13 cellular contexts compared by ENCODE assay signal in genomic region chr3:128801779-128802369, GRCh38.
DNase-seq lines count a peak whose midpoint lies in the region; ATAC-seq, FAIRE-seq and TF ChIP-seq lines count a peak whose summit lies in the region.
"Had no signal": no experiment of that assay in that cellular context is flagged by ENCODE, and none has a peak within 500 bp of the region (broad histone marks: within the 10 kb centered on the region; RNA-seq: fewer than 3 reads in every experiment).

No MANE protein-coding gene starts in this region.

- peak overlapping the region; percentile 66 for H3K4me3 Mint-ChIP-seq in activated naive CD4-positive, alpha-beta T cell treated with anti-CD3 and anti-CD28 coated beads, Interleukin-2, amount 50 U/mL, for 24 hours

- peaks cover 2% of the 10 kb centered on the region for H3K79me2 ChIP-seq in HepG2 (ENCODE audit: insufficient read depth, low read length)

- DNase-seq in right lobe of liver: no peak
- no peak for DNase-seq in HepG2 (ENCODE audit: low spot score)
- DNase-seq in right atrium auricular region (ENCODE audit: low spot score): no peak
- DNase-seq in aorta: no peak
- DNase-seq in D721Med (ENCODE audit: insufficient read length, low spot score): no peak
- DNase-seq: erythroblast, GM23248, NCI-H187 treated with DMSO at 0.1 percent for 48 hours had no signal

- peak overlapping the region; percentile 93 for H3K27ac Mint-ChIP-seq in activated naive CD4-positive, alpha-beta T cell treated with anti-CD3 and anti-CD28 coated beads, Interleukin-2, amount 50 U/mL, for 24 hours

- H3K4me1 ChIP-seq in right lobe of liver (peaks cover 0 to 18% (median 0%) of the 10 kb centered on the region in 4 donors), HepG2 (ENCODE audit: insufficient read depth, low read length) (no peaks in the 10 kb centered on the region), right atrium auricular region (peaks cover 0 to 72% of the 10 kb centered on the region in 2 donors), aorta (ENCODE audit: control insufficient read depth in 1 of 2, insufficient read depth in 2 of 2, low read length in 2 of 2) (peaks cover 2 to 3% of the 10 kb centered on the region in 2 donors)

- intact Hi-C loops in right lobe of liver (cut with DNase I): loop anchor here in 1 of 2 donors (10.0 kb wide), 1 partner anchor 67 kb away; no protein-coding TSS in a partner anchor
- intact Hi-C loops in HepG2 (cut with micrococcal nuclease; ENCODE audit: unreplicated experiment): no loop called here
- intact Hi-C loops in aorta (cut with DNase I): no loop called here

- no TSS peak for BruUV-seq in HepG2 (replicated peaks; lab: Mats Ljungman, UMichigan)

- H3K36me3 ChIP-seq in right lobe of liver (peaks cover 4 to 37% (median 18%) of the 10 kb centered on the region in 4 donors), HepG2 (replicated peaks in 1 of 2; ENCODE audit: control insufficient read depth in 1 of 2, insufficient read depth in 2 of 2, low read length in 2 of 2) (peaks cover 29 to 81% of the 10 kb centered on the region in 2 experiments), right atrium auricular region (peaks cover 39% of the 10 kb centered on the region), aorta (ENCODE audit: control insufficient read depth in 1 of 2, insufficient read depth in 2 of 2, low read length in 1 of 2) (peaks cover 0 to 9% of the 10 kb centered on the region in 2 donors)

- H3K4me2 ChIP-seq in HepG2 (ENCODE audit: low read depth, low read length): no peak overlapping the region

- H4K20me1 ChIP-seq in HepG2 (ENCODE audit: insufficient read depth, low read length): peaks cover 3% of the 10 kb centered on the region; the same call in 1 of the 2 replicates

- CTCF ChIA-PET in HepG2 (lab: Yijun Ruan, JAX; ENCODE audit: low intra/inter-chr PET ratio, low total read pairs): no interaction called here

- TF ChIP-seq CTCF in right lobe of liver (IDR thresholded peaks at IDR 0.05) (no peak), HepG2 (CRISPR knock-in tag; IDR thresholded peaks at IDR 0.05) (no peak), right atrium auricular region (IDR thresholded peaks at IDR 0.05) (no peak), D721Med (IDR thresholded peaks at IDR 0.05; ENCODE audit: insufficient read depth, missing control alignments) (no peak)

- H3K4me3 ChIP-seq in right lobe of liver: no peak overlapping the region
- no peak overlapping the region for H3K4me3 ChIP-seq in HepG2 (replicated peaks in 1 of 3; ENCODE audit: insufficient read depth in 1 of 3, low read depth in 2 of 3, low read length in 3 of 3)
- no peak overlapping the region for H3K4me3 ChIP-seq in right atrium auricular region
- H3K4me3 ChIP-seq in aorta (ENCODE audit: low read length in 2 of 2): no peak overlapping the region
- H3K4me3 ChIP-seq: BLaER1, GM23248 had no signal

- H3K4me1 Mint-ChIP-seq in activated naive CD4-positive, alpha-beta T cell treated with anti-CD3 and anti-CD28 coated beads, Interleukin-2, amount 50 U/mL, for 24 hours: peaks cover 93% of the 10 kb centered on the region

- TF ChIP-seq EP300 in HepG2 (IDR thresholded peaks at IDR 0.05; ENCODE audit: low read depth in 2 of 2, low read length in 2 of 2) (no peak), HepG2 (CRISPR knock-in tag; IDR thresholded peaks at IDR 0.05; ENCODE audit: borderline replicate concordance) (no peak)

- peaks cover 43% of the 10 kb centered on the region for H3K36me3 Mint-ChIP-seq in activated naive CD4-positive, alpha-beta T cell treated with anti-CD3 and anti-CD28 coated beads, Interleukin-2, amount 50 U/mL, for 24 hours

- H3K27ac ChIP-seq in right lobe of liver: no peak overlapping the region
- no peak overlapping the region for H3K27ac ChIP-seq in HepG2 (ENCODE audit: extremely low read length, insufficient read depth, low read length)
- peak overlapping the region; percentile 79 to 91 for H3K27ac ChIP-seq in right atrium auricular region
- no peak overlapping the region for H3K27ac ChIP-seq in aorta (ENCODE audit: low read depth in 1 of 2, low read length in 2 of 2)
- H3K27ac ChIP-seq: BLaER1, GM23248 had no signal

- TF ChIP-seq RAD21 in HepG2 (CRISPR knock-in tag; IDR thresholded peaks at IDR 0.05): no peak

- H3K27me3 ChIP-seq in right lobe of liver: no peaks in the 10 kb centered on the region
- H3K27me3 ChIP-seq in HepG2 (ENCODE audit: control insufficient read depth in 1 of 2, insufficient read depth in 2 of 2, low read length in 2 of 2): no peaks in the 10 kb centered on the region
- no peaks in the 10 kb centered on the region for H3K27me3 ChIP-seq in right atrium auricular region
- H3K27me3 ChIP-seq in aorta (ENCODE audit: control insufficient read depth in 1 of 2, insufficient read depth in 2 of 2, low read length in 1 of 2): no peaks in the 10 kb centered on the region
- H3K27me3 ChIP-seq: BLaER1 had no signal

- ATAC-seq in right lobe of liver (peak; percentile 20 to 73 (median 33)), HepG2 (no peak), aorta (ENCODE audit: low FRiP score) (peak; percentile 62), HG03196 (IDR thresholded peaks at IDR 0.05; ENCODE audit: unreplicated experiment) (no peak), HG03280 (IDR thresholded peaks at IDR 0.05; ENCODE audit: unreplicated experiment) (no peak)

- no peaks in the 10 kb centered on the region for H3K9me3 Mint-ChIP-seq in activated naive CD4-positive, alpha-beta T cell treated with anti-CD3 and anti-CD28 coated beads, Interleukin-2, amount 50 U/mL, for 24 hours

- in situ Hi-C loops in HepG2 (cut with HindIII; ENCODE audit: extremely low pct_ligation_motif_present, low pct_unique_long_range_greater_than_20kb): loop anchor here (10.0 kb wide), 1 partner anchor 127 kb away; no protein-coding TSS in a partner anchor

- POLR2A ChIA-PET in HepG2 (lab: Yijun Ruan, JAX): no interaction called here

- TF ChIP-seq POLR2A in right lobe of liver (IDR thresholded peaks at IDR 0.05) (no peak), HepG2 (IDR thresholded peaks at IDR 0.05; ENCODE audit: insufficient read depth in 1 of 2, low read depth in 2 of 2, low read length in 2 of 2) (no peak)

- no peak overlapping the region for H3K9ac ChIP-seq in HepG2 (ENCODE audit: insufficient read depth, low read depth, low read length)
- H3K9ac ChIP-seq: BLaER1, GM23248 had no signal

- WGBS in right lobe of liver (ENCODE audit: insufficient coverage, low coverage, low lambda C conversion rate, missing lambda C conversion rate): 69% methylated on average over 2 of the region's 2 CpGs
- 96% methylated on average over 2 of the region's 2 CpGs for WGBS in HepG2 (ENCODE audit: low lambda C conversion rate)
- 11 to 17% methylated on average over 2 of the region's 2 CpGs for WGBS in aorta, 2 donors

- no peaks in the 10 kb centered on the region for H3K27me3 Mint-ChIP-seq in activated naive CD4-positive, alpha-beta T cell treated with anti-CD3 and anti-CD28 coated beads, Interleukin-2, amount 50 U/mL, for 24 hours

- FAIRE-seq in HepG2 (lab: Jason Lieb, UNC) (no peak), D721Med (lab: Jason Lieb, UNC) (no peak)
- FAIRE-seq: TTC549 had no signal

- H3K9me3 ChIP-seq in right lobe of liver (no peaks in the 10 kb centered on the region), HepG2 (ENCODE audit: low read length) (no peaks in the 10 kb centered on the region), right atrium auricular region (no peaks in the 10 kb centered on the region), aorta (ENCODE audit: control insufficient read depth, low read length) (peaks cover 1% of the 10 kb centered on the region)
- H3K9me3 ChIP-seq: BLaER1 had no signal

- no peak overlapping the region for H2AFZ ChIP-seq in HepG2 (ENCODE audit: low read length)
- H2AFZ ChIP-seq: GM23248 had no signal

TF ChIP-seq in HepG2, 621 proteins besides CTCF, POLR2A, EP300 and RAD21:
- TF ChIP-seq BHLHE40 (IDR thresholded peaks at IDR 0.05; ENCODE audit: low read length): no peak
- TF ChIP-seq MAZ (IDR thresholded peaks at IDR 0.05; ENCODE audit: borderline replicate concordance, low read depth, low read length): no peak
- no peak for TF ChIP-seq MAZ (CRISPR knock-in tag; IDR thresholded peaks at IDR 0.05; ENCODE audit: low read depth)
- TF ChIP-seq MXD3 (CRISPR knock-in tag; IDR thresholded peaks at IDR 0.05): no peak
- no peak for TF ChIP-seq ZNF335 (CRISPR knock-in tag; IDR thresholded peaks at IDR 0.05)
- no peak for TF ChIP-seq CHD4 (IDR thresholded peaks at IDR 0.05; ENCODE audit: borderline replicate concordance, low read length)
- TF ChIP-seq STAT6 (CRISPR knock-in tag; IDR thresholded peaks at IDR 0.05; ENCODE audit: borderline replicate concordance): no peak
- no peak for TF ChIP-seq FOXO1 (CRISPR knock-in tag; IDR thresholded peaks at IDR 0.05)
- TF ChIP-seq KLF11 (CRISPR knock-in tag; IDR thresholded peaks at IDR 0.05): no peak
- no peak for TF ChIP-seq HDAC1 (CRISPR knock-in tag; IDR thresholded peaks at IDR 0.05)
- TF ChIP-seq CEBPG (CRISPR knock-in tag; IDR thresholded peaks at IDR 0.05): no peak

Comparison
In these comparisons a context has a peak if more than half of its experiments do, and no peak if none do; other contexts are left out.
1. ATAC-seq: peak in right lobe of liver (4 of 4) and aorta (single experiment); none in HepG2 (single experiment), HG03196 (single experiment) and HG03280 (single experiment).
2. H3K27ac ChIP-seq: peak in right atrium auricular region (2 of 2); none in right lobe of liver (0 of 3), HepG2 (single experiment) and aorta (0 of 2).